10 cellular contexts compared by ENCODE assay signal in genomic region chr4:38815879-38816782, GRCh38. TPM values are rescaled to one million over a fixed set of nuclear protein-coding genes. Genes with fewer than 3 reads are reported as not detected.
DNase-seq lines count a peak whose midpoint lies in the region; ATAC-seq, FAIRE-seq and TF ChIP-seq lines count a peak whose summit lies in the region.
"Had no signal": no experiment of that assay in that cellular context is flagged by ENCODE, and none has a peak within 500 bp of the region (broad histone marks: within the 10 kb centered on the region; RNA-seq: fewer than 3 reads in every experiment).

No MANE protein-coding gene starts in this region.

- no peaks in the 10 kb centered on the region for H3K9me2 ChIP-seq in MM.1S (replicated peaks; ENCODE audit: insufficient read depth, low read length)

- H3K27me3 Mint-ChIP-seq in natural killer cell treated with Interleukin-12 subunit alpha and Interleukin-12 subunit beta and Interleukin-15 and Interleukin-18, amount 100 ng/mL, for 72 hours: no peaks in the 10 kb centered on the region

- H3K4me3 Mint-ChIP-seq in natural killer cell treated with Interleukin-12 subunit alpha and Interleukin-12 subunit beta and Interleukin-15 and Interleukin-18, amount 100 ng/mL, for 72 hours: no peak overlapping the region

- no peaks in the 10 kb centered on the region for H3K79me1 ChIP-seq in mesenchymal stem cell (replicated peaks; ENCODE audit: low read length, poor library complexity, severe bottlenecking)

- H4K20me1 ChIP-seq in MM.1S (ENCODE audit: insufficient read depth, low read length): no peaks in the 10 kb centered on the region

- TF ChIP-seq CTCF in MM.1S (IDR thresholded peaks at IDR 0.05; ENCODE audit: low read length) (no peak), D721Med (IDR thresholded peaks at IDR 0.05; ENCODE audit: insufficient read depth, missing control alignments) (no peak)

- no peaks in the 10 kb centered on the region for H3K79me2 ChIP-seq in MM.1S (ENCODE audit: low read length)

- H4K8ac ChIP-seq in mesenchymal stem cell (ENCODE audit: low read length): no peak overlapping the region

- H3K9me3 ChIP-seq in MM.1S (replicated peaks; ENCODE audit: insufficient read depth, low read length): no peaks in the 10 kb centered on the region
- H3K9me3 ChIP-seq in mesenchymal stem cell (ENCODE audit: control insufficient read depth, low read length): no peaks in the 10 kb centered on the region

- no peak overlapping the region for H3K14ac ChIP-seq in mesenchymal stem cell (ENCODE audit: low read length in 2 of 2)

- in situ Hi-C loops in Caki2 (cut with HindIII; ENCODE audit: low pct_unique_long_range_greater_than_20kb, low sequenced_read_pairs): no loop called here

- H3F3A ChIP-seq in MM.1S (ENCODE audit: insufficient read depth, low read length): no peaks in the 10 kb centered on the region

- H3K4me1 ChIP-seq in MM.1S (ENCODE audit: low read length) (peaks cover 12% of the 10 kb centered on the region), mesenchymal stem cell (ENCODE audit: control insufficient read depth, insufficient read depth, low read depth, low read length) (peaks cover 2% of the 10 kb centered on the region)

- H3K27me3 ChIP-seq in MM.1S (replicated peaks; ENCODE audit: insufficient read depth, low read length) (no peaks in the 10 kb centered on the region), mesenchymal stem cell (ENCODE audit: control insufficient read depth in 1 of 2, insufficient read depth in 1 of 2, low read length in 2 of 2) (no peaks in the 10 kb centered on the region)

- H3K36me3 ChIP-seq in MM.1S (replicated peaks; ENCODE audit: insufficient read depth, low read length) (no peaks in the 10 kb centered on the region), mesenchymal stem cell (ENCODE audit: control insufficient read depth in 1 of 2, insufficient read depth in 2 of 2, low read depth in 1 of 2, low read length in 2 of 2) (no peaks in the 10 kb centered on the region)

- H2BK12ac ChIP-seq in mesenchymal stem cell (ENCODE audit: low read length in 2 of 2): no peak overlapping the region

- no peak overlapping the region for H3K18ac ChIP-seq in mesenchymal stem cell (ENCODE audit: low read depth in 1 of 2, low read length in 2 of 2)

- DNase-seq in Caki2 (ENCODE audit: low read depth) (peak; percentile 23), MM.1S (peak; percentile 22), astrocyte of the hippocampus (ENCODE audit: low read depth, low spot score) (peak; percentile 31), mesenchymal stem cell (peak; percentile 52), D721Med (ENCODE audit: insufficient read length, low spot score) (no peak)
- DNase-seq in natural killer cell treated with Interleukin-12 subunit alpha and Interleukin-12 subunit beta and Interleukin-15 and Interleukin-18, amount 100 ng/mL, for 72 hours (ENCODE audit: low spot score): no peak
- DNase-seq: NCI-H1694; stimulated activated CD4-positive, alpha-beta T cell treated with anti-CD3 and anti-CD28 coated beads, Interleukin-4, amount 100 ng/mL, for 24 hours had no signal

- no peak for ATAC-seq in GM21381 (IDR thresholded peaks at IDR 0.05; ENCODE audit: unreplicated experiment)
- no peak for ATAC-seq in GM19035 (IDR thresholded peaks at IDR 0.05; ENCODE audit: unreplicated experiment)
- no peak for ATAC-seq in natural killer cell treated with Interleukin-12 subunit alpha and Interleukin-12 subunit beta and Interleukin-15 and Interleukin-18, amount 100 ng/mL, for 72 hours

- H3K9ac ChIP-seq in MM.1S (ENCODE audit: low read length): no peak overlapping the region
- no peak overlapping the region for H3K9ac ChIP-seq in mesenchymal stem cell (ENCODE audit: low read length)

- WGBS in mesenchymal stem cell: 58% methylated on average over 3 of the region's 3 CpGs

- no peak overlapping the region for H2AK5ac ChIP-seq in mesenchymal stem cell (ENCODE audit: low read length, severe bottlenecking)

- no peak overlapping the region for H3K4me3 ChIP-seq in MM.1S (ENCODE audit: low read length)
- no peak overlapping the region for H3K4me3 ChIP-seq in mesenchymal stem cell (ENCODE audit: insufficient read depth in 1 of 2, low read depth in 1 of 2, low read length in 2 of 2)

- H3K27ac ChIP-seq in MM.1S (ENCODE audit: low read length) (peak overlapping the region; percentile 14; the same call in 1 of the 2 replicates), mesenchymal stem cell (ENCODE audit: low read length, poor library complexity, severe bottlenecking) (no peak overlapping the region)

- no peak overlapping the region for H3K27ac Mint-ChIP-seq in natural killer cell treated with Interleukin-12 subunit alpha and Interleukin-12 subunit beta and Interleukin-15 and Interleukin-18, amount 100 ng/mL, for 72 hours

- H3K23ac ChIP-seq in mesenchymal stem cell (ENCODE audit: low read length in 2 of 2): no peak overlapping the region

- H2BK15ac ChIP-seq in mesenchymal stem cell (ENCODE audit: low read depth, poor library complexity, severe bottlenecking): no peak overlapping the region

- H3K4me2 ChIP-seq in MM.1S (ENCODE audit: low read depth, low read length) (0 out of 2 replicates have a peak overlapping the region, but pooled peaks have one; percentile 6), mesenchymal stem cell (ENCODE audit: low read length, poor library complexity, severe bottlenecking) (no peak overlapping the region)

- H3K4ac ChIP-seq in mesenchymal stem cell (ENCODE audit: low read depth in 1 of 2, low read length in 2 of 2): no peak overlapping the region

- no peak for FAIRE-seq in D721Med (lab: Jason Lieb, UNC)

- H3K4me1 Mint-ChIP-seq in natural killer cell treated with Interleukin-12 subunit alpha and Interleukin-12 subunit beta and Interleukin-15 and Interleukin-18, amount 100 ng/mL, for 72 hours (ENCODE audit: low read depth in 2 of 2): peaks cover 20 to 30% of the 10 kb centered on the region in 2 donors

- H2BK5ac ChIP-seq in mesenchymal stem cell (ENCODE audit: low read depth, low read length, poor library complexity, severe bottlenecking): no peak overlapping the region

- no peak overlapping the region for H2BK120ac ChIP-seq in mesenchymal stem cell (ENCODE audit: low read depth, low read length)

- peaks cover 8% of the 10 kb centered on the region for H3K36me3 Mint-ChIP-seq in natural killer cell treated with Interleukin-12 subunit alpha and Interleukin-12 subunit beta and Interleukin-15 and Interleukin-18, amount 100 ng/mL, for 72 hours

- H4K91ac ChIP-seq in mesenchymal stem cell (ENCODE audit: low read length): no peak overlapping the region

- H3K9me3 Mint-ChIP-seq in natural killer cell treated with Interleukin-12 subunit alpha and Interleukin-12 subunit beta and Interleukin-15 and Interleukin-18, amount 100 ng/mL, for 72 hours: no peaks in the 10 kb centered on the region

- H2AFZ ChIP-seq in MM.1S (ENCODE audit: low read length) (no peak overlapping the region), mesenchymal stem cell (ENCODE audit: low read depth, low read length) (no peak overlapping the region)

RNA-seq across cellular contexts. Expression of gene TLR1, which starts 11.5 kb away (rescaled TPM):
- total RNA-seq in Caki2 (2014; rRNA removed; shearing (Covaris generic); ENCODE audit: low replicate concordance): 1.5 and 3.9 TPM in 2 replicates
- 0.32 TPM for polyA plus RNA-seq in mesenchymal stem cell (2013, experiment 1 of 2)
- polyA plus RNA-seq in mesenchymal stem cell (2013, experiment 2 of 2): 0.23 TPM
- total RNA-seq in natural killer cell treated with Interleukin-12 subunit alpha and Interleukin-12 subunit beta and Interleukin-15 and Interleukin-18, amount 100 ng/mL, for 72 hours: 10 to 100 TPM; 12.6 to 15.5 TPM

RNA-seq across cellular contexts. Expression of gene TLR10, which starts 33.3 kb away (rescaled TPM):
- total RNA-seq in Caki2 (2014; rRNA removed; shearing (Covaris generic); ENCODE audit: low replicate concordance): not detected in 2 replicates
- not detected for polyA plus RNA-seq in mesenchymal stem cell (2013, experiment 1 of 2)
- not detected for polyA plus RNA-seq in mesenchymal stem cell (2013, experiment 2 of 2)
- total RNA-seq in natural killer cell treated with Interleukin-12 subunit alpha and Interleukin-12 subunit beta and Interleukin-15 and Interleukin-18, amount 100 ng/mL, for 72 hours: not detected

RNA-seq across cellular contexts. Expression of gene TLR6, which starts 40.5 kb away (rescaled TPM):
- total RNA-seq in Caki2 (2014; rRNA removed; shearing (Covaris generic); ENCODE audit: low replicate concordance): 0.96 and 6.2 TPM in 2 replicates
- 3.4 TPM for polyA plus RNA-seq in mesenchymal stem cell (2013, experiment 1 of 2)
- polyA plus RNA-seq in mesenchymal stem cell (2013, experiment 2 of 2): 3.2 TPM
- total RNA-seq in natural killer cell treated with Interleukin-12 subunit alpha and Interleukin-12 subunit beta and Interleukin-15 and Interleukin-18, amount 100 ng/mL, for 72 hours: 1 to 10 TPM; 4.4 to 4.5 TPM

RNA-seq across cellular contexts. Expression of gene FAM114A1, which starts 51.5 kb away (rescaled TPM):
- 63.7 and 79.7 TPM in 2 replicates for total RNA-seq in Caki2 (2014; rRNA removed; shearing (Covaris generic); ENCODE audit: low replicate concordance)
- polyA plus RNA-seq in mesenchymal stem cell (2013, experiment 1 of 2): 166 TPM
- 170 TPM for polyA plus RNA-seq in mesenchymal stem cell (2013, experiment 2 of 2)
- total RNA-seq in natural killer cell treated with Interleukin-12 subunit alpha and Interleukin-12 subunit beta and Interleukin-15 and Interleukin-18, amount 100 ng/mL, for 72 hours: 1 to 10 TPM; 1.7 to 1.9 TPM

Comparison
In these comparisons a context has a peak if more than half of its experiments do, and no peak if none do; other contexts are left out.
1. DNase-seq: peak in Caki2 (single experiment), MM.1S (single experiment), astrocyte of the hippocampus (single experiment) and mesenchymal stem cell (single experiment); none in D721Med (single experiment) and natural killer cell treated with Interleukin-12 subunit alpha and Interleukin-12 subunit beta and Interleukin-15 and Interleukin-18, amount 100 ng/mL, for 72 hours (single experiment).